24 cellular contexts compared by ENCODE assay signal in genomic region chr4:138976526-138976925, GRCh38.
"Had no signal": no experiment of that assay in that cellular context is flagged by ENCODE, and none has a peak within 500 bp of the region (broad histone marks: within the 10 kb centered on the region; RNA-seq: fewer than 3 reads in every experiment).

No MANE protein-coding gene starts in this region.

- H3K36me3 Mint-ChIP-seq: activated naive CD8-positive, alpha-beta T cell treated with anti-CD3 and anti-CD28 coated beads for 36 hours; natural killer cell treated with Interleukin-12 subunit alpha and Interleukin-12 subunit beta and Interleukin-15 and Interleukin-18, amount 100 ng/mL, for 72 hours had no signal

- H3K4me3 Mint-ChIP-seq: activated naive CD4-positive, alpha-beta T cell treated with anti-CD3 and anti-CD28 coated beads for 36 hours; activated naive CD8-positive, alpha-beta T cell treated with anti-CD3 and anti-CD28 coated beads for 36 hours; activated T-helper 1 cell treated with anti-CD3 and anti-CD28 coated beads, Interleukin-12 subunit alpha, Interleukin-12 subunit beta, Interleukin-2, Interleukin-4 antibody, amounts not matched to agents 30 ng/mL and 10 ng/mL and 1 ng/mL, durations not matched to agents 14 hours and 24 hours and 36 hours; natural killer cell treated with Interleukin-12 subunit alpha and Interleukin-12 subunit beta and Interleukin-15 and Interleukin-18, amount 100 ng/mL, for 72 hours; T-helper 2 cell treated with Interferon-gamma antibody and Interleukin-4, amounts not matched to agents 5 μg/mL and 100 μg/mL, for 36 hours had no signal

- DNase-seq: activated CD4-positive, alpha-beta T cell treated with anti-CD3 and anti-CD28 coated beads for 4 hours; activated CD4-positive, alpha-beta T cell treated with anti-CD3 and anti-CD28 coated beads, Interleukin-2, amount 50 U/mL, for 4 hours; activated effector memory CD4-positive, alpha-beta T cell treated with anti-CD3 and anti-CD28 coated beads, Interleukin-2, amount 50 U/mL, for 16 hours; activated naive CD4-positive, alpha-beta T cell treated with anti-CD3 and anti-CD28 coated beads for 36 hours; activated naive CD8-positive, alpha-beta T cell treated with anti-CD3 and anti-CD28 coated beads for 36 hours; activated T-cell treated with anti-CD3 and anti-CD28 coated beads for 4 hours; adrenal gland; aorta; body of pancreas; effector CD8-positive, alpha-beta T cell; left ventricle myocardium inferior; stimulated activated CD4-positive, alpha-beta T cell treated with anti-CD3 and anti-CD28 coated beads, Interleukin-4, amount 100 ng/mL, for 4 hours; stimulated activated CD8-positive, alpha-beta memory T cell treated with anti-CD3 and anti-CD28 coated beads, Interleukin-4, amount 100 ng/mL, for 48 hours; stimulated activated naive CD4-positive, alpha-beta T cell; T-helper 1 cell; transverse colon; uterus had no signal

- H3K27ac ChIP-seq: adrenal gland, body of pancreas, epithelial cell of prostate, left ventricle myocardium inferior, skin epidermis, transverse colon, uterus had no signal

- H3K27me3 ChIP-seq: adrenal gland, body of pancreas, transverse colon, uterus had no signal

- H3K4me3 ChIP-seq: adrenal gland, body of pancreas, left ventricle myocardium inferior, skin epidermis, transverse colon, uterus had no signal

- H3K27me3 Mint-ChIP-seq: activated naive CD8-positive, alpha-beta T cell treated with anti-CD3 and anti-CD28 coated beads for 36 hours; natural killer cell treated with Interleukin-12 subunit alpha and Interleukin-12 subunit beta and Interleukin-15 and Interleukin-18, amount 100 ng/mL, for 72 hours; progenitor cell of endocrine pancreas had no signal

- ATAC-seq: body of pancreas; natural killer cell treated with Interleukin-12 subunit alpha and Interleukin-12 subunit beta and Interleukin-15 and Interleukin-18, amount 100 ng/mL, for 72 hours; sciatic nerve had no signal

- H3K9me3 Mint-ChIP-seq: activated naive CD4-positive, alpha-beta T cell treated with anti-CD3 and anti-CD28 coated beads for 36 hours; activated naive CD8-positive, alpha-beta T cell treated with anti-CD3 and anti-CD28 coated beads for 36 hours; activated T-helper 1 cell treated with anti-CD3 and anti-CD28 coated beads, Interleukin-12 subunit alpha, Interleukin-12 subunit beta, Interleukin-2, Interleukin-4 antibody, amounts not matched to agents 30 ng/mL and 10 ng/mL and 1 ng/mL, durations not matched to agents 14 hours and 24 hours and 36 hours; natural killer cell treated with Interleukin-12 subunit alpha and Interleukin-12 subunit beta and Interleukin-15 and Interleukin-18, amount 100 ng/mL, for 72 hours; T-helper 2 cell treated with Interferon-gamma antibody and Interleukin-4, amounts not matched to agents 5 μg/mL and 100 μg/mL, for 36 hours had no signal

- H3K27ac Mint-ChIP-seq: activated naive CD4-positive, alpha-beta T cell treated with anti-CD3 and anti-CD28 coated beads for 36 hours; activated naive CD8-positive, alpha-beta T cell treated with anti-CD3 and anti-CD28 coated beads for 36 hours; activated T-helper 1 cell treated with anti-CD3 and anti-CD28 coated beads, Interleukin-12 subunit alpha, Interleukin-12 subunit beta, Interleukin-2, Interleukin-4 antibody, amounts not matched to agents 30 ng/mL and 10 ng/mL and 1 ng/mL, durations not matched to agents 14 hours and 24 hours and 36 hours; natural killer cell treated with Interleukin-12 subunit alpha and Interleukin-12 subunit beta and Interleukin-15 and Interleukin-18, amount 100 ng/mL, for 72 hours; progenitor cell of endocrine pancreas; T-helper 2 cell treated with Interferon-gamma antibody and Interleukin-4, amounts not matched to agents 5 μg/mL and 100 μg/mL, for 36 hours had no signal

- H3K4me1 ChIP-seq: body of pancreas, transverse colon, uterus had no signal

- H3K9me3 ChIP-seq: adrenal gland, body of pancreas, left ventricle myocardium inferior, transverse colon, uterus had no signal

- H3K4me1 Mint-ChIP-seq: activated naive CD8-positive, alpha-beta T cell treated with anti-CD3 and anti-CD28 coated beads for 36 hours had no signal

- H3K36me3 ChIP-seq: adrenal gland, left ventricle myocardium inferior, transverse colon, uterus had no signal
